In genomic region chr3:74713977-74714376, GRCh38 we compare ENCODE assay signal across 18 cellular contexts.
A peak's percentile ranks its signal among the peaks of the same experiment; 100 is the strongest.
DNase-seq lines count a peak whose midpoint lies in the region; ATAC-seq and TF ChIP-seq lines count a peak whose summit lies in the region.
"Had no signal": no experiment of that assay in that cellular context is flagged by ENCODE, and none has a peak within 500 bp of the region (broad histone marks: within the 10 kb centered on the region; RNA-seq: fewer than 3 reads in every experiment).

No MANE protein-coding gene starts in this region.

- DNase-seq in Right ventricle myocardium superior = no peak
- DNase-seq in left ventricle myocardium superior = no peak
- DNase-seq in right cardiac atrium = no peak
- DNase-seq in Right ventricle myocardium inferior (ENCODE audit: missing footprints) = no peak
- DNase-seq in GM10248 (ENCODE audit: extremely low spot score) = no peak
- DNase-seq: AML-193; Caco-2; Calu3; CD4-positive, alpha-beta T cell; CD8-positive, alpha-beta T cell; DMS79 treated with DMSO at 0.1 percent for 48 hours; GF-D8 had no signal

- no peaks in the 10 kb centered on the region for H3K9me3 ChIP-seq in right cardiac atrium (ENCODE audit: control insufficient read depth, low read length)
- no peaks in the 10 kb centered on the region for H3K9me3 ChIP-seq in OCI-LY3 (ENCODE audit: insufficient read depth, low read length)
- H3K9me3 ChIP-seq: A549, Caco-2 had no signal

- intact Hi-C loops in Right ventricle myocardium superior (cut with DNase I) = no loop called here
- intact Hi-C loops in left ventricle myocardium superior (cut with micrococcal nuclease) = no loop called here
- intact Hi-C loops in right cardiac atrium (cut with DNase I) = no loop called here
- intact Hi-C loops in Right ventricle myocardium inferior (cut with DNase I) = no loop called here

- H3K27ac ChIP-seq in right cardiac atrium (ENCODE audit: low read length) (no peak overlapping the region), OCI-LY3 (ENCODE audit: low read length) (no peak overlapping the region)
- H3K27ac ChIP-seq: 22Rv1; A549; BLaER1 treated with 17β-estradiol and CSF1 and Interleukin-3, amounts not matched to agents 10 nM and 100 nM; C4-2B had no signal

- H4K20me1 ChIP-seq in OCI-LY3 (ENCODE audit: insufficient read depth, low read length) = no peaks in the 10 kb centered on the region
- H4K20me1 ChIP-seq: BLaER1 treated with 17β-estradiol and CSF1 and Interleukin-3, amounts not matched to agents 10 nM and 100 nM had no signal

- TF ChIP-seq CTCF in OCI-LY3 (IDR thresholded peaks at IDR 0.05; ENCODE audit: low read depth, low read length) = no peak
- TF ChIP-seq CTCF in GM10248 (IDR thresholded peaks at IDR 0.05; ENCODE audit: control extremely low read depth, extremely low read depth, low read depth, missing control alignments) = no peak

- H3K36me3 ChIP-seq in OCI-LY3 (replicated peaks; ENCODE audit: low read depth, low read length) = no peaks in the 10 kb centered on the region
- H3K36me3 ChIP-seq: BLaER1 treated with 17β-estradiol and CSF1 and Interleukin-3, amounts not matched to agents 10 nM and 100 nM had no signal

- H3K4me1 ChIP-seq in right cardiac atrium (ENCODE audit: control insufficient read depth, insufficient read depth, low read length) (no peaks in the 10 kb centered on the region), OCI-LY3 (ENCODE audit: low read length) (no peaks in the 10 kb centered on the region)
- H3K4me1 ChIP-seq: A549; BLaER1 treated with 17β-estradiol and CSF1 and Interleukin-3, amounts not matched to agents 10 nM and 100 nM; Caco-2 had no signal

- H3K4me2 ChIP-seq in OCI-LY3 (ENCODE audit: low read length) = no peak overlapping the region
- H3K4me2 ChIP-seq: A549; BLaER1 treated with 17β-estradiol and CSF1 and Interleukin-3, amounts not matched to agents 10 nM and 100 nM had no signal

- 0 out of 2 replicates have a peak overlapping the region, but pooled peaks have one; percentile 14 for H2AFZ ChIP-seq in OCI-LY3 (ENCODE audit: low read depth, low read length)

- H3K79me2 ChIP-seq in OCI-LY3 (ENCODE audit: low read length) = no peaks in the 10 kb centered on the region

- H3K4me3 ChIP-seq in right cardiac atrium (ENCODE audit: low read length) (no peak overlapping the region), OCI-LY3 (ENCODE audit: low read length) (no peak overlapping the region)
- H3K4me3 ChIP-seq: A549; BLaER1 treated with 17β-estradiol and CSF1 and Interleukin-3, amounts not matched to agents 10 nM and 100 nM; GM12878 had no signal

- peak; percentile 51 for ATAC-seq in Right ventricle myocardium superior (ENCODE audit: poor library complexity)
- ATAC-seq in left ventricle myocardium superior = no peak
- peak; percentile 84 to 88 for ATAC-seq in right cardiac atrium
- ATAC-seq in Right ventricle myocardium inferior = no peak
- ATAC-seq: A549; CD8-positive, alpha-beta T cell; GM12878 had no signal

- H3K27me3 ChIP-seq in right cardiac atrium (ENCODE audit: control insufficient read depth, insufficient read depth) (no peaks in the 10 kb centered on the region), OCI-LY3 (ENCODE audit: low read depth, low read length) (no peaks in the 10 kb centered on the region)
- H3K27me3 ChIP-seq: BLaER1 treated with 17β-estradiol and CSF1 and Interleukin-3, amounts not matched to agents 10 nM and 100 nM had no signal

- 34% methylated on average over 4 of the region's 4 CpGs for WGBS in right cardiac atrium

- no peak overlapping the region for H3K9ac ChIP-seq in OCI-LY3 (ENCODE audit: low read length)
- H3K9ac ChIP-seq: BLaER1 treated with 17β-estradiol and CSF1 and Interleukin-3, amounts not matched to agents 10 nM and 100 nM had no signal

- POLR2A ChIA-PET in GM10248 (lab: Yijun Ruan, JAX) = no interaction called here

- CTCF ChIA-PET in GM10248 (lab: Yijun Ruan, JAX) = no interaction called here

Comparison
In these comparisons a context has a peak if more than half of its experiments do, and no peak if none do; other contexts are left out.
1. ATAC-seq: peak in Right ventricle myocardium superior (single experiment) and right cardiac atrium (2 of 2); none in left ventricle myocardium superior (single experiment) and Right ventricle myocardium inferior (single experiment).